Comparison of ENCODE assay signal across 24 cellular contexts in genomic region chr3:133761605-133762484, GRCh38. TPM values are rescaled to one million over a fixed set of nuclear protein-coding genes. Genes with fewer than 3 reads are reported as not detected.
"Had no signal": no experiment of that assay in that cellular context is flagged by ENCODE, and none has a peak within 500 bp of the region (broad histone marks: within the 10 kb centered on the region; RNA-seq: fewer than 3 reads in every experiment).

No MANE protein-coding gene starts in this region.

- H3K27ac ChIP-seq: neutrophil, pancreas, thyroid gland had no signal

- H3K36me3 ChIP-seq: neutrophil, pancreas, thyroid gland had no signal

- H3K4me1 ChIP-seq: pancreas, thyroid gland had no signal

- H3K27me3 ChIP-seq: pancreas, right lobe of liver, thyroid gland had no signal

- H3K9me3 ChIP-seq: mucosa of descending colon, neutrophil, pancreas, right lobe of liver, thyroid gland had no signal

- DNase-seq: cortex of kidney; effector memory CD8-positive, alpha-beta T cell; hypothalamus; immature natural killer cell; islet precursor cell; kidney glomerular epithelial cell; left colon; mesenchymal stem cell; mucosa of descending colon; naive B cell; pancreas; right lobe of liver; small intestine; stimulated activated CD4-positive, alpha-beta T cell treated with anti-CD3 and anti-CD28 coated beads, Interleukin-12 subunit alpha, Interleukin-12 subunit beta, amount 100 ng/mL, for 4 hours; stimulated activated CD4-positive, alpha-beta T cell treated with anti-CD3 and anti-CD28 coated beads, Interleukin-1b, Interleukin-23, amount 100 ng/mL, for 48 hours; stimulated activated CD4-positive, alpha-beta T cell treated with anti-CD3 and anti-CD28 coated beads, Interleukin-4, amount 100 ng/mL, for 1 hour; stimulated activated CD8-positive, alpha-beta memory T cell treated with anti-CD3 and anti-CD28 coated beads, Interleukin-4, amount 100 ng/mL, for 48 hours; stimulated activated naive CD4-positive, alpha-beta T cell; stimulated activated naive CD8-positive, alpha-beta T cell treated with anti-CD3 and anti-CD28 coated beads, Interleukin-15, amount 100 ng/mL, for 72 hours; thyroid gland had no signal

- ATAC-seq: effector memory CD8-positive, alpha-beta T cell; left colon; mucosa of descending colon; natural killer cell treated with Interleukin-12 subunit alpha and Interleukin-12 subunit beta and Interleukin-15 and Interleukin-18, amount 100 ng/mL, for 72 hours; pancreas; stimulated activated naive CD8-positive, alpha-beta T cell treated with anti-CD3 and anti-CD28 coated beads, Interleukin-15, amount 100 ng/mL, for 72 hours had no signal

- H3K4me3 ChIP-seq: mucosa of descending colon, pancreas, right lobe of liver, thyroid gland had no signal

- FAIRE-seq: frontal cortex, pancreas, small intestine had no signal

RNA-seq across cellular contexts. Expression of gene TF, which starts 15.7 kb away (rescaled TPM):
- total RNA-seq: fibroblast of villous mesenchyme had no signal
- polyA plus RNA-seq: immature natural killer cell had no signal
